In the genomic region with DNA sequence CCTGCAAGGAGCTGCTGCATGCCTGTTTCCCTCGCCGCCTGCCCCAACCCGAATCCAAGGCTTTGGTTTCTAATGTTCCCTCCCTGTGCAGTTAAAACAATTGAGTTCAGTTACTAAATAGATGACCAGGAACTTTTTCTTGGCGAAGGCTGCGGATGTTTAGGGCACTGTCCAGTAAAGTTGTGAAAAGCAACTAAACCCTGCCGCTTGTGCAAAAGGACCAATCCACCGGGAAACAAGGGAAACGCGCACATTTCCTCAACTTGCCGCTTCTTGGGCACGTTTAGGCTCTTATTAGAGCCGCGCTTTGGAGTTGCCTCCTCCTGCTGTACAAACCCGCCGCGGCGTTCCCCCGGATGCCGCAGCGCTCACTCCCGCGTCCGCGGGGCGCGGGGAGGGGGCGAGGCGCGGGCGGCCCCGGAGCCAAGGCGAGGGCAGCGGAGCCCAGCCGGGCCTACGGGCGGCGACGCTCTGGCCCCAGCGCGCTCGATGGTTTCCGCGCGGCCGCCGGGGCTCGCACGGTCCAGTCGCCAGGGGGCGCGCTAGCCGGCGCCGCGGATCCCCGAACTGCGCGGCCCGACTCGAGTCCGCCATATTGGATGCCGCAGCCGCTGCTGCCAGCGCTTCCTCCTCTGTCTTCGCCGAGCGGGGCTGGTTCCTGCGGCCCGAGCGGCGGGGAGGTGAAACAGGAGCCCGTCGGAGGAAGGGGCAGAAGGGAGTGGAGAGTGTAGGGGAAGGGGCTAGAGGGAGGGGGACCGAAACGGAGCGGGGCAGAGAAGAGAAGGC, we compare ENCODE assay signal across 8 cellular contexts. TPM values are rescaled to one million over a fixed set of nuclear protein-coding genes. Genes with fewer than 3 reads are reported as not detected.
DNase-seq lines count a peak whose midpoint lies in the region; ATAC-seq and TF ChIP-seq lines count a peak whose summit lies in the region.

A gene with protein sequence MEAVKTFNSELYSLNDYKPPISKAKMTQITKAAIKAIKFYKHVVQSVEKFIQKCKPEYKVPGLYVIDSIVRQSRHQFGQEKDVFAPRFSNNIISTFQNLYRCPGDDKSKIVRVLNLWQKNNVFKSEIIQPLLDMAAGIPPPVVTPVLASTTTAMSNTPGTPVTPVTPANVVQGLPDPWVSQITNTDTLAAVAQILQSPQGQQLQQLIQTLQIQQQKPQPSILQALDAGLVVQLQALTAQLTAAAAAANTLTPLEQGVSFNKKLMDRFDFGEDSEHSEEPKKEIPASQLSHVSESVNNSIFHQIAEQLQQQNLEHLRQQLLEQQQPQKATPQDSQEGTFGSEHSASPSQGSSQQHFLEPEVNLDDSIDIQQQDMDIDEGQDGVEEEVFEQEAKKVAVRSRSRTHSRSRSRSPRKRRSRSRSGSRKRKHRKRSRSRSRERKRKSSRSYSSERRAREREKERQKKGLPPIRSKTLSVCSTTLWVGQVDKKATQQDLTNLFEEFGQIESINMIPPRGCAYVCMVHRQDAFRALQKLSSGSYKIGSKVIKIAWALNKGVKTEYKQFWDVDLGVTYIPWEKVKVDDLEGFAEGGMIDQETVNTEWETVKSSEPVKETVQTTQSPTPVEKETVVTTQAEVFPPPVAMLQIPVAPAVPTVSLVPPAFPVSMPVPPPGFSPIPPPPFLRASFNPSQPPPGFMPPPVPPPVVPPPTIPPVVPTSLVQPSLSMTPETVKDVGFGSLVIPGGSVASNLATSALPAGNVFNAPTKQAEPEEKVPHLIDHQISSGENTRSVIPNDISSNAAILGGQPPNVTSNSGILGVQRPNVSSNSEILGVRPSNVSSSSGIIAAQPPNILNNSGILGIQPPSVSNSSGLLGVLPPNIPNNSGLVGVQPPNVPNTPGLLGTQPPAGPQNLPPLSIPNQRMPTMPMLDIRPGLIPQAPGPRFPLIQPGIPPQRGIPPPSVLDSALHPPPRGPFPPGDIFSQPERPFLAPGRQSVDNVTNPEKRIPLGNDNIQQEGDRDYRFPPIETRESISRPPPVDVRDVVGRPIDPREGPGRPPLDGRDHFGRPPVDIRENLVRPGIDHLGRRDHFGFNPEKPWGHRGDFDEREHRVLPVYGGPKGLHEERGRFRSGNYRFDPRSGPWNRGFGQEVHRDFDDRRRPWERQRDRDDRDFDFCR (N-terminal part only) (plus strand): TSS at position 593 of the 786 bp plus-strand sequence. CDS start 485 bp downstream, outside the sequence.

- H3K4me1 Mint-ChIP-seq in activated naive CD4-positive, alpha-beta T cell treated with anti-CD3 and anti-CD28 coated beads for 36 hours (ENCODE audit: low read depth): peaks cover 43% of the 10 kb centered on the region

- H3K4me3 Mint-ChIP-seq in activated naive CD4-positive, alpha-beta T cell treated with anti-CD3 and anti-CD28 coated beads for 36 hours: peak within 1 kb of the TSS; percentile 85

- H3K36me3 Mint-ChIP-seq in activated naive CD4-positive, alpha-beta T cell treated with anti-CD3 and anti-CD28 coated beads for 36 hours (ENCODE audit: low read depth): peaks cover 6% of the 10 kb centered on the region

- ATAC-seq in gastroesophageal sphincter: peak; percentile 86

- H3K36me3 ChIP-seq in gastroesophageal sphincter: no peaks in the 10 kb centered on the region
- H3K36me3 ChIP-seq in suprapubic skin: no peaks in the 10 kb centered on the region

- H3K27me3 ChIP-seq in gastroesophageal sphincter: no peaks in the 10 kb centered on the region
- no peaks in the 10 kb centered on the region for H3K27me3 ChIP-seq in suprapubic skin

- DNase-seq in GM03348 (ENCODE audit: low spot score): peak; percentile 94
- DNase-seq in GOT3 (lab: John Stamatoyannopoulos, UW): peak; percentile 78
- peak; percentile 77 for DNase-seq in LHCN-M2 (ENCODE audit: low read depth)
- peak; percentile 75 for DNase-seq in SK-MEL-5 (ENCODE audit: low read depth, low spot score)
- DNase-seq in activated naive CD4-positive, alpha-beta T cell treated with anti-CD3 and anti-CD28 coated beads for 36 hours: peak; percentile 83
- DNase-seq in occipital lobe (lab: John Stamatoyannopoulos, UW): peak; percentile 71
- peak; percentile 86 to 88 for DNase-seq in suprapubic skin (ENCODE audit: low spot score in 2 of 2)

- H3K27ac Mint-ChIP-seq in activated naive CD4-positive, alpha-beta T cell treated with anti-CD3 and anti-CD28 coated beads for 36 hours: peak within 1 kb of the TSS; percentile 93

- intact Hi-C loops in activated naive CD4-positive, alpha-beta T cell treated with anti-CD3 and anti-CD28 coated beads for 36 hours (cut with micrococcal nuclease): loop anchor here (1.0 to 5.0 kb wide), 9 partner anchors 40 to 686 kb away; no protein-coding TSS in a partner anchor

- no peaks in the 10 kb centered on the region for H3K9me3 Mint-ChIP-seq in activated naive CD4-positive, alpha-beta T cell treated with anti-CD3 and anti-CD28 coated beads for 36 hours

- H3K27me3 Mint-ChIP-seq in activated naive CD4-positive, alpha-beta T cell treated with anti-CD3 and anti-CD28 coated beads for 36 hours (ENCODE audit: low read depth): no peaks in the 10 kb centered on the region

- no peak for TF ChIP-seq EP300 in gastroesophageal sphincter (IDR thresholded peaks at IDR 0.05)
- no peak for TF ChIP-seq EP300 in suprapubic skin (IDR thresholded peaks at IDR 0.05)

- H3K4me3 ChIP-seq in gastroesophageal sphincter (peak within 1 kb of the TSS; percentile 72 to 100), suprapubic skin (peak within 1 kb of the TSS; percentile 73)

- H3K27ac ChIP-seq in gastroesophageal sphincter (peak within 1 kb of the TSS; percentile 95 to 100 (median 98)), suprapubic skin (peak within 1 kb of the TSS; percentile 100)

- TF ChIP-seq CTCF in gastroesophageal sphincter (IDR thresholded peaks at IDR 0.05) (peak; percentile 77 to 93 (median 87)), suprapubic skin (IDR thresholded peaks at IDR 0.05) (peak; percentile 72 to 93)

- CTCF ChIA-PET in activated naive CD4-positive, alpha-beta T cell treated with anti-CD3 and anti-CD28 coated beads for 36 hours (lab: Charles Lee): interaction anchor here (1.1 to 2.4 kb wide), 2 partner anchors 49 to 57 kb away, joined by 3 to 9 read pairs; no protein-coding TSS in a partner anchor

- WGBS in gastroesophageal sphincter (ENCODE audit: low coverage in 1 of 2), 2 donors: 0 to 3% methylated on average over 6 to 7 of the region's 76 CpGs
- under 1% methylated on average over 48 of the region's 76 CpGs for WGBS in suprapubic skin

- peak; percentile 34 to 46 for TF ChIP-seq POLR2A in gastroesophageal sphincter (IDR thresholded peaks at IDR 0.05)
- TF ChIP-seq POLR2A in suprapubic skin (IDR thresholded peaks at IDR 0.05): peak in 1 of 2 donors; percentile 76

- H3K4me1 ChIP-seq in gastroesophageal sphincter: peaks cover 7 to 51% (median 37%) of the 10 kb centered on the region in 3 donors
- H3K4me1 ChIP-seq in suprapubic skin: peaks cover 43% of the 10 kb centered on the region

- H3K9me3 ChIP-seq in gastroesophageal sphincter (no peaks in the 10 kb centered on the region), suprapubic skin (no peaks in the 10 kb centered on the region)

- in situ Hi-C loops in SK-MEL-5 (cut with HindIII; ENCODE audit: low pct_unique_long_range_greater_than_20kb, low sequenced_read_pairs): no loop called here

RNA-seq across cellular contexts. Expression of the gene that starts here (rescaled TPM):
- total RNA-seq in LHCN-M2 (2014; rRNA removed) (25.8 and 30.7 TPM in 2 replicates), gastroesophageal sphincter (10 to 100 TPM; 38.5 to 56.8 (median 42.5) TPM), occipital lobe (106 TPM), suprapubic skin (10 to 100 TPM; 34.1 to 63.7 (median 41.0) TPM)
- 10.3 TPM for polyA plus RNA-seq in LHCN-M2 (2012)
- 16.6 and 17.1 TPM in 2 replicates for total RNA-seq in SK-MEL-5 (2014; rRNA removed; shearing (Covaris generic))
- polyA plus RNA-seq in SK-MEL-5 (2015; cell fraction: cytosol; rRNA removed): 17.3 and 23.3 TPM in 2 replicates
- polyA plus RNA-seq in SK-MEL-5 (2015; cell fraction: nucleus; rRNA removed): 23.2 and 26.8 TPM in 2 replicates
- total RNA-seq in activated naive CD4-positive, alpha-beta T cell treated with anti-CD3 and anti-CD28 coated beads for 36 hours: 10 to 100 TPM; 27.2 to 28.0 TPM

Comparison
In these comparisons a context has a peak if more than half of its experiments do, and no peak if none do; other contexts are left out.
1. Peak in every context shown above with its lines: DNase-seq, ATAC-seq, H3K4me3 ChIP-seq and H3K27ac ChIP-seq.